In genomic region chr10:132651511-132652029, GRCh38 we compare ENCODE assay signal across 26 cellular contexts.
DNase-seq lines count a peak whose midpoint lies in the region; ATAC-seq and TF ChIP-seq lines count a peak whose summit lies in the region.
"Had no signal": no experiment of that assay in that cellular context is flagged by ENCODE, and none has a peak within 500 bp of the region (broad histone marks: within the 10 kb centered on the region; RNA-seq: fewer than 3 reads in every experiment).

No MANE protein-coding gene starts in this region.

- ATAC-seq in natural killer cell treated with Interleukin-12 subunit alpha and Interleukin-12 subunit beta and Interleukin-15 and Interleukin-18, amount 100 ng/mL, for 72 hours: no peak
- no peak for ATAC-seq in natural killer cell
- ATAC-seq in lower lobe of right lung: no peak
- ATAC-seq in GM21528 (IDR thresholded peaks at IDR 0.05; ENCODE audit: low FRiP score, unreplicated experiment): no peak
- no peak for ATAC-seq in HG03439 (IDR thresholded peaks at IDR 0.05; ENCODE audit: unreplicated experiment)
- ATAC-seq: PC-3 had no signal

- DNase-seq in natural killer cell treated with Interleukin-12 subunit alpha and Interleukin-12 subunit beta and Interleukin-15 and Interleukin-18, amount 100 ng/mL, for 72 hours (ENCODE audit: low spot score): peak; percentile 46
- DNase-seq in natural killer cell (no peak), lower lobe of right lung (peak; percentile 30), sigmoid colon (peak; percentile 41), iPS-NIHi7 (ENCODE audit: extremely low spot score) (no peak)
- no peak for DNase-seq in stimulated activated CD4-positive, alpha-beta T cell treated with anti-CD3 and anti-CD28 coated beads, Interleukin-2, amount 100 ng/mL, for 24 hours
- DNase-seq: 8988T, ACHN, BE2C, DMS153, DND-41, GM23248, H9, KBM-7, MV-4-11, NCI-H1105, NCI-H146, NCI-H1930, NCI-H2107, NCI-H524 treated with DMSO at 0.1 percent for 48 hours, NCI-H774, PC-3, SK-N-SH had no signal

- H3K36me3 ChIP-seq in lower lobe of right lung (peaks cover 33% of the 10 kb centered on the region), sigmoid colon (peaks cover 0 to 28% (median 11%) of the 10 kb centered on the region in 4 donors)
- H3K36me3 ChIP-seq: BE2C had no signal

- TF ChIP-seq POLR2A in sigmoid colon (IDR thresholded peaks at IDR 0.05): no peak

- intact Hi-C loops in natural killer cell (cut with micrococcal nuclease) (loop anchor here (5.0 to 10.0 kb wide), 2 partner anchors 141 to 253 kb away; no protein-coding TSS in a partner anchor), lower lobe of right lung (cut with DNase I) (no loop called here), sigmoid colon (cut with DNase I) (loop anchor here (10.0 kb wide), 1 partner anchor 93 kb away; no protein-coding TSS in a partner anchor)

- H3K9me3 ChIP-seq in lower lobe of right lung: no peaks in the 10 kb centered on the region
- no peaks in the 10 kb centered on the region for H3K9me3 ChIP-seq in sigmoid colon
- H3K9me3 ChIP-seq: BE2C, SK-N-SH had no signal

- no peaks in the 10 kb centered on the region for H3K4me1 ChIP-seq in lower lobe of right lung
- no peaks in the 10 kb centered on the region for H3K4me1 ChIP-seq in sigmoid colon

- TF ChIP-seq CTCF in natural killer cell (IDR thresholded peaks at IDR 0.05): no peak
- TF ChIP-seq CTCF in lower lobe of right lung (IDR thresholded peaks at IDR 0.05): no peak
- TF ChIP-seq CTCF in sigmoid colon (IDR thresholded peaks at IDR 0.05): no peak

- TF ChIP-seq EP300 in sigmoid colon (IDR thresholded peaks at IDR 0.05): no peak

- no peak overlapping the region for H3K4me3 Mint-ChIP-seq in natural killer cell treated with Interleukin-12 subunit alpha and Interleukin-12 subunit beta and Interleukin-15 and Interleukin-18, amount 100 ng/mL, for 72 hours
- no peak overlapping the region for H3K4me3 Mint-ChIP-seq in natural killer cell
- H3K4me3 Mint-ChIP-seq: CD14-positive monocyte, H9 had no signal

- H3K27me3 ChIP-seq in lower lobe of right lung (ENCODE audit: low read depth) (no peaks in the 10 kb centered on the region), sigmoid colon (no peaks in the 10 kb centered on the region)
- H3K27me3 ChIP-seq: BE2C had no signal

- H3K4me1 Mint-ChIP-seq in natural killer cell treated with Interleukin-12 subunit alpha and Interleukin-12 subunit beta and Interleukin-15 and Interleukin-18, amount 100 ng/mL, for 72 hours (ENCODE audit: low read depth in 2 of 2): peaks cover 0 to 3% of the 10 kb centered on the region in 2 donors
- peaks cover 0 to 10% of the 10 kb centered on the region in 2 donors for H3K4me1 Mint-ChIP-seq in natural killer cell
- H3K4me1 Mint-ChIP-seq: CD14-positive monocyte had no signal

- no peaks in the 10 kb centered on the region for H3K36me3 Mint-ChIP-seq in natural killer cell treated with Interleukin-12 subunit alpha and Interleukin-12 subunit beta and Interleukin-15 and Interleukin-18, amount 100 ng/mL, for 72 hours
- no peaks in the 10 kb centered on the region for H3K36me3 Mint-ChIP-seq in natural killer cell

- H3K27me3 Mint-ChIP-seq in natural killer cell treated with Interleukin-12 subunit alpha and Interleukin-12 subunit beta and Interleukin-15 and Interleukin-18, amount 100 ng/mL, for 72 hours: no peaks in the 10 kb centered on the region
- H3K27me3 Mint-ChIP-seq in natural killer cell (ENCODE audit: low read depth in 2 of 2): no peaks in the 10 kb centered on the region

- WGBS in sigmoid colon, 2 donors: 95% methylated on average over 18 of the region's 18 CpGs

- H3K27ac Mint-ChIP-seq in natural killer cell treated with Interleukin-12 subunit alpha and Interleukin-12 subunit beta and Interleukin-15 and Interleukin-18, amount 100 ng/mL, for 72 hours: no peak overlapping the region
- H3K27ac Mint-ChIP-seq in natural killer cell: peak overlapping the region in 1 of 2 donors; percentile 68

- H3K9me3 Mint-ChIP-seq in natural killer cell treated with Interleukin-12 subunit alpha and Interleukin-12 subunit beta and Interleukin-15 and Interleukin-18, amount 100 ng/mL, for 72 hours: no peaks in the 10 kb centered on the region
- H3K9me3 Mint-ChIP-seq in natural killer cell: no peaks in the 10 kb centered on the region
- H3K9me3 Mint-ChIP-seq: CD14-positive monocyte, H9 had no signal

- H3K4me3 ChIP-seq in lower lobe of right lung (no peak overlapping the region), sigmoid colon (no peak overlapping the region)
- H3K4me3 ChIP-seq: GM23248 had no signal

- H3K27ac ChIP-seq in lower lobe of right lung (no peak overlapping the region), sigmoid colon (no peak overlapping the region)
- H3K27ac ChIP-seq: GM23248 had no signal

Comparison
In these comparisons a context has a peak if more than half of its experiments do, and no peak if none do; other contexts are left out.
1. DNase-seq: peak in natural killer cell treated with Interleukin-12 subunit alpha and Interleukin-12 subunit beta and Interleukin-15 and Interleukin-18, amount 100 ng/mL, for 72 hours (single experiment), lower lobe of right lung (single experiment) and sigmoid colon (single experiment); none in natural killer cell (single experiment), stimulated activated CD4-positive, alpha-beta T cell treated with anti-CD3 and anti-CD28 coated beads, Interleukin-2, amount 100 ng/mL, for 24 hours (0 of 2) and iPS-NIHi7 (single experiment).